ENCODE assay signal across 1 cellular context in genomic region chr6:37175332-37176267, GRCh38.
A peak's percentile ranks its signal among the peaks of the same experiment; 100 is the strongest.
TF ChIP-seq lines count a peak whose summit lies in the region.

No MANE protein-coding gene starts in this region.

TF ChIP-seq in K562, 482 proteins besides CTCF, POLR2A, EP300 and RAD21 (continued from another document and continues in another):
- peak; percentile 74; the same call in 1 of the 2 replicates for TF ChIP-seq TSHZ1 (CRISPR knock-in tag; IDR thresholded peaks at IDR 0.05)
- 0 out of 2 replicates have a peak, but pooled peaks have one; percentile 85 for TF ChIP-seq DMBX1 (CRISPR knock-in tag; IDR thresholded peaks at IDR 0.05; ENCODE audit: borderline replicate concordance)
- TF ChIP-seq L3MBTL2 (IDR thresholded peaks at IDR 0.05), result no peak
- peak; percentile 95 for TF ChIP-seq ZBTB9 (CRISPR knock-in tag; IDR thresholded peaks at IDR 0.05)
- TF ChIP-seq SMARCE1 (IDR thresholded peaks at IDR 0.05), result peak; percentile 13; the same call in 1 of the 2 replicates
- no peak for TF ChIP-seq ZNF224 (CRISPR knock-in tag; IDR thresholded peaks at IDR 0.05)
- no peak for TF ChIP-seq SMC3 (conservative IDR thresholded peaks at IDR 0.05; ENCODE audit: insufficient read depth, low read depth, low read length)
- no peak for TF ChIP-seq DDX20 (tag; IDR thresholded peaks at IDR 0.05; ENCODE audit: low read depth)
- no peak for TF ChIP-seq ATF1 (CRISPR knock-in tag; IDR thresholded peaks at IDR 0.05)
- TF ChIP-seq ATF1 (tag; IDR thresholded peaks at IDR 0.05), result no peak
- TF ChIP-seq KLF10 (CRISPR knock-in tag; IDR thresholded peaks at IDR 0.05), result no peak; the same call in none of the 2 replicates
- no peak for TF ChIP-seq HSF4 (CRISPR knock-in tag; IDR thresholded peaks at IDR 0.05; ENCODE audit: borderline replicate concordance)
- TF ChIP-seq MBD1 (CRISPR knock-in tag; IDR thresholded peaks at IDR 0.05), result no peak
- TF ChIP-seq DPF2 (IDR thresholded peaks at IDR 0.05), result no peak
- peak; percentile 12 for TF ChIP-seq ZEB2 (IDR thresholded peaks at IDR 0.05)
- no peak; the same call in 1 of the 2 replicates for TF ChIP-seq VEZF1 (CRISPR knock-in tag; IDR thresholded peaks at IDR 0.05)
- TF ChIP-seq TAF1 (IDR thresholded peaks at IDR 0.05; ENCODE audit: control insufficient read depth, extremely low read depth, insufficient read depth, low read length, severe bottlenecking), result peak; percentile 18
- TF ChIP-seq LCOR (CRISPR knock-in tag; IDR thresholded peaks at IDR 0.05), result no peak
- no peak for TF ChIP-seq FOXJ3 (CRISPR knock-in tag; IDR thresholded peaks at IDR 0.05)
- peak; percentile 90; the same call in 1 of the 2 replicates for TF ChIP-seq ZFP30 (CRISPR knock-in tag; IDR thresholded peaks at IDR 0.05; ENCODE audit: borderline replicate concordance)
- no peak for TF ChIP-seq MTF1 (CRISPR knock-in tag; IDR thresholded peaks at IDR 0.05; ENCODE audit: borderline replicate concordance)
- peak; percentile 91; the same call in 1 of the 2 replicates for TF ChIP-seq ZNF518B (CRISPR knock-in tag; IDR thresholded peaks at IDR 0.05)
- peak in 1 of 2 experiments; percentile 11 for TF ChIP-seq E2F6 (IDR thresholded peaks at IDR 0.05; ENCODE audit: borderline replicate concordance in 1 of 2, extremely low read depth in 1 of 2, insufficient read depth in 1 of 2, insufficient read length in 1 of 2, low read depth in 1 of 2, low read length in 1 of 2, poor library complexity in 1 of 2, severe bottlenecking in 1 of 2)
- TF ChIP-seq ZNF407 (IDR thresholded peaks at IDR 0.05; ENCODE audit: low read depth), result no peak
- TF ChIP-seq CHD4 (IDR thresholded peaks at IDR 0.05; ENCODE audit: insufficient read depth, insufficient replicate concordance, low read depth, low read length, poor library complexity, severe bottlenecking), result peak; percentile 2
- TF ChIP-seq ZNF146 (CRISPR knock-in tag; IDR thresholded peaks at IDR 0.05; ENCODE audit: unreplicated experiment), result no peak
- peak; percentile 82 for TF ChIP-seq CGGBP1 (CRISPR knock-in tag; IDR thresholded peaks at IDR 0.05)
- no peak for TF ChIP-seq USF2 (CRISPR knock-in tag; IDR thresholded peaks at IDR 0.05)
- no peak for TF ChIP-seq MEIS2 (IDR thresholded peaks at IDR 0.05; ENCODE audit: partially characterized antibody)
- TF ChIP-seq FOXP1 (CRISPR knock-in tag; IDR thresholded peaks at IDR 0.05), result no peak; the same call in 1 of the 2 replicates
- TF ChIP-seq CBX3 (IDR thresholded peaks at IDR 0.05; ENCODE audit: borderline replicate concordance in 1 of 2, low read length in 2 of 2), result no peak
- no peak for TF ChIP-seq SNIP1 (IDR thresholded peaks at IDR 0.05; ENCODE audit: low read depth)
- TF ChIP-seq CBFA2T3 (IDR thresholded peaks at IDR 0.05), result peak; percentile 2; the same call in 1 of the 2 replicates
- peak; percentile 65 for TF ChIP-seq HMGN3 (IDR thresholded peaks at IDR 0.05; ENCODE audit: borderline replicate concordance, extremely low read depth, insufficient read length, low read depth, low read length)
- peak; percentile 44 for TF ChIP-seq ZNF699 (CRISPR knock-in tag; IDR thresholded peaks at IDR 0.05; ENCODE audit: insufficient replicate concordance)
